8 cellular contexts compared by ENCODE assay signal in the genomic region with DNA sequence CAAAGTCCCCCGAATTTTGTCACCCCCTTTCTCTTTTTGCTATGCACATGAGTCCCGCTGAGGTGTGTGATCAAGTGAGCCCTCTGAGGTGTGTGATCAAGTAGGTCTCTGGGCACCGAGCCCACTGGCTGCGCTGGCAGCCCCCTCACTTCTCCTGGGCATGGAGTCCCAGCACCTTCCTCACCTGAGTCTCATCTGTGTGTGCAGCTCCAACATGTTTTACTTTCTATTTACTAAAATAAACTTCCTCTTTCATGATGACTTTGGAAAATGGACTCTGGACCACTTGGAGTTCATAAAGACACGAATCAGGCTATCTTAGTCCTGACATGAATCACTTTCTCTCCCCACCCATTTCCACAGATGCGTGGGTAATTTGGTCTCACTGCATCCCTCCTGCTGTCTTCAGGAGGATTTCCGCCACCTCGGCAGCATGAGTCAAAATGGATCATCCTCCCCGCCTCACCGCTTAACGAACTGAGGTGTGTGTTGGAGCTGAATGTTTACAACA. TPM values are rescaled to one million over a fixed set of nuclear protein-coding genes. Genes with fewer than 3 reads are reported as not detected.
DNase-seq lines count a peak whose midpoint lies in the region; ATAC-seq lines count a peak whose summit lies in the region.

No MANE protein-coding gene starts in this region.

- no peaks in the 10 kb centered on the region for H3K9me3 Mint-ChIP-seq in T-cell
- no peaks in the 10 kb centered on the region for H3K9me3 Mint-ChIP-seq in memory B cell

- H3K4me1 Mint-ChIP-seq in T-cell = peaks cover 14 to 27% (median 15%) of the 10 kb centered on the region in 3 donors
- H3K4me1 Mint-ChIP-seq in memory B cell = peaks cover 19% of the 10 kb centered on the region

- ATAC-seq in GM18511 (IDR thresholded peaks at IDR 0.05; ENCODE audit: unreplicated experiment) (peak; percentile 66), HG02678 (IDR thresholded peaks at IDR 0.05; ENCODE audit: unreplicated experiment) (peak; percentile 36), T-cell (replicated peaks in 1 of 4) (peak in 3 of 4 experiments; percentile 48 to 83 (median 60)), memory B cell (ENCODE audit: low read depth) (peak; percentile 67), GM19467 (IDR thresholded peaks at IDR 0.05; ENCODE audit: unreplicated experiment) (no peak)

- CTCF ChIA-PET in T-cell (lab: Charles Lee) = interaction anchor here in 1 of 2 donors (0.8 to 1.5 kb wide), 2 partner anchors 28 to 97 kb away, joined by 4 to 7 read pairs; no protein-coding TSS in a partner anchor

- peak in 4 of 34 experiments; percentile 18 to 32 (median 28) for DNase-seq in T-cell
- DNase-seq in memory B cell (ENCODE audit: low spot score in 2 of 2) = no peak
- DNase-seq in EL = no peak
- no peak for DNase-seq in NCI-H446 (lab: John Stamatoyannopoulos, UW)
- DNase-seq in NCI-H345 treated with DMSO at 0.1 percent for 48 hours (lab: John Stamatoyannopoulos, UW; ENCODE audit: unreplicated experiment) = no peak

- peaks cover 0 to 10% of the 10 kb centered on the region in 2 donors for H3K27me3 Mint-ChIP-seq in T-cell
- H3K27me3 Mint-ChIP-seq in memory B cell = no peaks in the 10 kb centered on the region

- H3K36me3 Mint-ChIP-seq in T-cell (no peaks in the 10 kb centered on the region), memory B cell (no peaks in the 10 kb centered on the region)

- peak overlapping the region; percentile 77 to 86 for H3K27ac Mint-ChIP-seq in T-cell
- peak overlapping the region; percentile 72 for H3K27ac Mint-ChIP-seq in memory B cell

- H3K4me3 Mint-ChIP-seq in T-cell (peak overlapping the region; percentile 33 to 73 (median 58)), memory B cell (peak overlapping the region; percentile 76)

- POLR2A ChIA-PET in T-cell (lab: Charles Lee) = interaction anchor here in 1 of 2 donors (0.6 kb wide), 1 partner anchor 33 kb away, joined by 3 read pairs; no protein-coding TSS in a partner anchor

RNA-seq across cellular contexts. Expression of gene PRDM1, which starts 39.8 kb away (rescaled TPM):
- 100 to 1,000 TPM in 1 of 5 donors, 10 to 100 TPM in 4; 21.9 to 108 (median 30.6) TPM for total RNA-seq in T-cell
